In the genomic region with DNA sequence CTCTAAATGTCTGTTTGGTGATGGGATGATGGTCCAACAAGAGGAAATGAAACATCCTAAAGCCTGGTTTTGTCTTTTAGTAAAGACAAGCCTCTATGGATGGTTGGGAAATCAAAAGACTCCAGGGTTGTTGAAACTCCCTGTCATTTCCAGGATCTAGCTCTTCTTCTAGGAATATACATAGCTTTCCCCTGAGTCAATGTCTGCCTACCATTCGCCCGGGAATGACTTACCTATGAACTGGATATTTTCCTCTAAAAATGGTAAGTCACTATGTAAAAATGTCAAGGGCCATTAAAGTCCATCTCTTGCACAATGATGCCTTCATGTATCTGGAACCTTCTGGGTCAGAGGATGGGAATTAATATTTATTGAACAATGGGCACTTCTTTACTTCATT, we compare ENCODE assay signal across 23 cellular contexts. TPM values are rescaled to one million over a fixed set of nuclear protein-coding genes. Genes with fewer than 3 reads are reported as not detected.
DNase-seq lines count a peak whose midpoint lies in the region; TF ChIP-seq lines count a peak whose summit lies in the region.
"Had no signal": no experiment of that assay in that cellular context is flagged by ENCODE, and none has a peak within 500 bp of the region (broad histone marks: within the 10 kb centered on the region; RNA-seq: fewer than 3 reads in every experiment).

No MANE protein-coding gene starts in this region.

- H2BK5ac ChIP-seq in mesenchymal stem cell (ENCODE audit: low read depth, low read length, poor library complexity, severe bottlenecking) = no peak overlapping the region

- no peak overlapping the region for H3K23ac ChIP-seq in mesenchymal stem cell (ENCODE audit: low read length in 2 of 2)

- POLR2A ChIA-PET in BJ (lab: Charles Lee) = interaction anchor here (0.5 to 0.6 kb wide), 2 partner anchors 27 to 70 kb away, joined by 3 read pairs; no protein-coding TSS in a partner anchor

- no peak overlapping the region for H2BK120ac ChIP-seq in mesenchymal stem cell (ENCODE audit: low read depth, low read length)

- H3K4ac ChIP-seq in mesenchymal stem cell (ENCODE audit: low read depth in 1 of 2, low read length in 2 of 2) = no peak overlapping the region

- H3K14ac ChIP-seq in mesenchymal stem cell (ENCODE audit: low read length in 2 of 2) = no peak overlapping the region

- H3K36me3 ChIP-seq in BJ (ENCODE audit: control insufficient read depth, insufficient read depth, low read length) (no peaks in the 10 kb centered on the region), mesenchymal stem cell (ENCODE audit: control insufficient read depth in 1 of 2, insufficient read depth in 2 of 2, low read depth in 1 of 2, low read length in 2 of 2) (no peaks in the 10 kb centered on the region)
- H3K36me3 ChIP-seq: HAP-1, neural progenitor cell, upper lobe of right lung had no signal

- no peak overlapping the region for H2BK12ac ChIP-seq in mesenchymal stem cell (ENCODE audit: low read length in 2 of 2)

- H2BK15ac ChIP-seq in mesenchymal stem cell (ENCODE audit: low read depth, poor library complexity, severe bottlenecking) = no peak overlapping the region

- H3K4me1 Mint-ChIP-seq in osteocyte (ENCODE audit: unreplicated experiment) = peaks cover 4% of the 10 kb centered on the region

- no peaks in the 10 kb centered on the region for H3K36me3 Mint-ChIP-seq in osteocyte (ENCODE audit: unreplicated experiment)
- H3K36me3 Mint-ChIP-seq: neural progenitor cell had no signal

- no CpG with 5 or more reads among the region's 2 CpGs for WGBS in mesenchymal stem cell

- no peak overlapping the region for H3K4me2 ChIP-seq in mesenchymal stem cell (ENCODE audit: low read length, poor library complexity, severe bottlenecking)
- H3K4me2 ChIP-seq: KMS-11, neural progenitor cell had no signal

- DNase-seq in BJ (ENCODE audit: low read depth) (peak; percentile 70), LHCN-M2 (ENCODE audit: low read depth) (peak; percentile 45), epithelial cell of proximal tubule (ENCODE audit: low read depth) (peak; percentile 95), mesenchymal stem cell (peak; percentile 65), COLO829 (ENCODE audit: low spot score) (no peak), H4 (ENCODE audit: low spot score) (no peak), amniotic stem cell (lab: John Stamatoyannopoulos, UW) (no peak), osteocyte (ENCODE audit: extremely low spot score, unreplicated experiment) (no peak)
- DNase-seq: activated CD8-positive, alpha-beta memory T cell treated with anti-CD3 and anti-CD28 coated beads for 24 hours; dermis blood vessel endothelial cell; DMS79 treated with DMSO at 0.1 percent for 48 hours; foreskin melanocyte; NCI-H1417 treated with DMSO at 0.1 percent for 48 hours; stimulated activated naive CD4-positive, alpha-beta T cell had no signal

- H3K4me3 ChIP-seq in BJ (ENCODE audit: low read depth, low read length) (no peak overlapping the region), epithelial cell of proximal tubule (ENCODE audit: low read depth, low read length) (no peak overlapping the region), mesenchymal stem cell (ENCODE audit: insufficient read depth in 1 of 2, low read depth in 1 of 2, low read length in 2 of 2) (no peak overlapping the region)
- H3K4me3 ChIP-seq: GM12878, HAP-1, neural progenitor cell, SK-N-MC, upper lobe of right lung had no signal

- H3K9me3 ChIP-seq in mesenchymal stem cell (ENCODE audit: control insufficient read depth, low read length) = no peaks in the 10 kb centered on the region
- H3K9me3 ChIP-seq: HAP-1, upper lobe of right lung had no signal

- H2AK5ac ChIP-seq in mesenchymal stem cell (ENCODE audit: low read length, severe bottlenecking) = peak overlapping the region; percentile 21

- H3K27me3 ChIP-seq in BJ (ENCODE audit: control insufficient read depth, insufficient read depth, low read length) = 0 out of 2 replicates have a peak, but pooled peaks cover 1% of the 10 kb centered on the region
- peaks cover 0 to 10% of the 10 kb centered on the region in 2 experiments for H3K27me3 ChIP-seq in mesenchymal stem cell (ENCODE audit: control insufficient read depth in 1 of 2, insufficient read depth in 1 of 2, low read length in 2 of 2)
- H3K27me3 ChIP-seq: upper lobe of right lung had no signal

- H3K4me1 ChIP-seq in mesenchymal stem cell (ENCODE audit: control insufficient read depth, insufficient read depth, low read depth, low read length) = peaks cover 21% of the 10 kb centered on the region
- H3K4me1 ChIP-seq: HAP-1, neural progenitor cell had no signal

- no peak overlapping the region for H4K91ac ChIP-seq in mesenchymal stem cell (ENCODE audit: low read length)

- H4K8ac ChIP-seq in mesenchymal stem cell (ENCODE audit: low read length) = no peak overlapping the region

- CTCF ChIA-PET in BJ (lab: Yijun Ruan, JAX) = interaction anchor here (0.7 to 6.8 kb wide), 14 partner anchors 16 to 302 kb away, joined by 3 to 151 read pairs (median 5); a partner anchor contains a TSS

- no peak overlapping the region for H3K18ac ChIP-seq in mesenchymal stem cell (ENCODE audit: low read depth in 1 of 2, low read length in 2 of 2)

- H3K9me3 Mint-ChIP-seq in osteocyte (ENCODE audit: unreplicated experiment) = no peaks in the 10 kb centered on the region
- H3K9me3 Mint-ChIP-seq: activated T-helper 2 cell treated with anti-CD3 and anti-CD28 coated beads, Interferon-gamma antibody, Interleukin-2, Interleukin-4, amounts not matched to agents 10 μg/mL and 5 μg/mL and 100 μg/mL, durations not matched to agents 14 hours and 24 hours and 36 hours; neural progenitor cell had no signal

- H3K27ac ChIP-seq in mesenchymal stem cell (ENCODE audit: low read length, poor library complexity, severe bottlenecking) = peak overlapping the region; percentile 4
- H3K27ac ChIP-seq: KMS-11, neural progenitor cell, SK-N-MC, upper lobe of right lung, VCaP had no signal

- H3K79me1 ChIP-seq in mesenchymal stem cell (replicated peaks; ENCODE audit: low read length, poor library complexity, severe bottlenecking) = no peaks in the 10 kb centered on the region

- no peak overlapping the region for H3K27ac Mint-ChIP-seq in osteocyte (ENCODE audit: unreplicated experiment)
- H3K27ac Mint-ChIP-seq: activated T-helper 2 cell treated with anti-CD3 and anti-CD28 coated beads, Interferon-gamma antibody, Interleukin-2, Interleukin-4, amounts not matched to agents 10 μg/mL and 5 μg/mL and 100 μg/mL, durations not matched to agents 14 hours and 24 hours and 36 hours; neural progenitor cell had no signal

- H3K9ac ChIP-seq in mesenchymal stem cell (ENCODE audit: low read length) = no peak overlapping the region
- H3K9ac ChIP-seq: KMS-11, neural progenitor cell had no signal

- H3K27me3 Mint-ChIP-seq in osteocyte (ENCODE audit: unreplicated experiment) = peaks cover 38% of the 10 kb centered on the region

- H3K4me3 Mint-ChIP-seq in osteocyte (ENCODE audit: unreplicated experiment) = no peak overlapping the region
- H3K4me3 Mint-ChIP-seq: neural progenitor cell had no signal

- no peak overlapping the region for H2AFZ ChIP-seq in mesenchymal stem cell (ENCODE audit: low read depth, low read length)
- H2AFZ ChIP-seq: neural progenitor cell had no signal

- TF ChIP-seq CTCF in BJ (IDR thresholded peaks at IDR 0.05; ENCODE audit: insufficient read depth, low read depth, low read length) (no peak), epithelial cell of proximal tubule (conservative IDR thresholded peaks at IDR 0.05; ENCODE audit: low read depth, low read length) (no peak), osteocyte (IDR thresholded peaks at IDR 0.05) (no peak)

RNA-seq across cellular contexts. Expression of a gene that starts 11.1 kb away (rescaled TPM):
- 0.07 TPM in 2 replicates for polyA plus RNA-seq in BJ (2011; rRNA removed)
- not detected in 2 replicates for polyA minus RNA-seq in BJ (2011; rRNA and poly(A)+ RNA removed)
- total RNA-seq in LHCN-M2 (2014; rRNA removed) = not detected in 2 replicates
- not detected for polyA plus RNA-seq in LHCN-M2 (2012)
- 13.5 and 39.3 TPM in 2 replicates for total RNA-seq in epithelial cell of proximal tubule
- 0.10 TPM for polyA plus RNA-seq in mesenchymal stem cell (2013, experiment 1 of 2)
- polyA plus RNA-seq in mesenchymal stem cell (2013, experiment 2 of 2) = not detected
- not detected in 2 replicates for total RNA-seq in H4 (2014; rRNA removed; shearing (Covaris generic))
- 0.47 and 0.64 TPM in 2 replicates for total RNA-seq in osteocyte
- total RNA-seq: activated T-helper 2 cell treated with anti-CD3 and anti-CD28 coated beads, Interferon-gamma antibody, Interleukin-2, Interleukin-4, amounts not matched to agents 10 μg/mL and 5 μg/mL and 100 μg/mL, durations not matched to agents 14 hours and 24 hours and 36 hours; GM12878; skeletal muscle tissue had no signal
- polyA plus RNA-seq: GM12878 had no signal

RNA-seq across cellular contexts. Expression of a gene that starts 32.1 kb away (rescaled TPM):
- 0.22 and 0.23 TPM in 2 replicates for polyA plus RNA-seq in BJ (2011; rRNA removed)
- polyA minus RNA-seq in BJ (2011; rRNA and poly(A)+ RNA removed) = not detected in 2 replicates
- not detected in 2 replicates for total RNA-seq in LHCN-M2 (2014; rRNA removed)
- polyA plus RNA-seq in LHCN-M2 (2012) = 0.21 TPM
- total RNA-seq in epithelial cell of proximal tubule = not detected in 2 replicates
- 0.03 TPM for polyA plus RNA-seq in mesenchymal stem cell (2013, experiment 1 of 2)
- polyA plus RNA-seq in mesenchymal stem cell (2013, experiment 2 of 2) = 0.03 TPM
- total RNA-seq in H4 (2014; rRNA removed; shearing (Covaris generic)) = 6.6 and 9.9 TPM in 2 replicates
- not detected in 2 replicates for total RNA-seq in osteocyte
- total RNA-seq: activated T-helper 2 cell treated with anti-CD3 and anti-CD28 coated beads, Interferon-gamma antibody, Interleukin-2, Interleukin-4, amounts not matched to agents 10 μg/mL and 5 μg/mL and 100 μg/mL, durations not matched to agents 14 hours and 24 hours and 36 hours had no signal

RNA-seq across cellular contexts. Expression of a gene that starts 45.2 kb away (rescaled TPM):
- 11.6 and 16.6 TPM in 2 replicates for polyA plus RNA-seq in BJ (2011; rRNA removed)
- polyA minus RNA-seq in BJ (2011; rRNA and poly(A)+ RNA removed) = 14.0 and 14.3 TPM in 2 replicates
- total RNA-seq in LHCN-M2 (2014; rRNA removed) (6.7 and 11.4 TPM in 2 replicates), epithelial cell of proximal tubule (8.5 and 9.1 TPM in 2 replicates), osteocyte (44.4 and 44.8 TPM in 2 replicates)
- polyA plus RNA-seq in LHCN-M2 (2012) = 3.5 TPM
- 13.9 TPM for polyA plus RNA-seq in mesenchymal stem cell (2013, experiment 1 of 2)
- polyA plus RNA-seq in mesenchymal stem cell (2013, experiment 2 of 2) = 12.5 TPM
- total RNA-seq in H4 (2014; rRNA removed; shearing (Covaris generic)) = 1.3 and 2.4 TPM in 2 replicates
- polyA plus RNA-seq: GM12878 had no signal

Comparison
In these comparisons a context has a peak if more than half of its experiments do, and no peak if none do; other contexts are left out.
1. DNase-seq: peak in BJ (single experiment), LHCN-M2 (single experiment), epithelial cell of proximal tubule (single experiment) and mesenchymal stem cell (single experiment); none in COLO829 (single experiment), H4 (single experiment), amniotic stem cell (single experiment) and osteocyte (single experiment).